ENCODE assay signal across 8 cellular contexts in genomic region chr5:31530541-31531265, GRCh38. TPM values are rescaled to one million over a fixed set of nuclear protein-coding genes. Genes with fewer than 3 reads are reported as not detected.
DNase-seq lines count a peak whose midpoint lies in the region; ATAC-seq, FAIRE-seq and TF ChIP-seq lines count a peak whose summit lies in the region.

No MANE protein-coding gene starts in this region.

- no peak for TF ChIP-seq POLR2A in upper lobe of left lung (IDR thresholded peaks at IDR 0.05)

- peaks cover 19 to 24% of the 10 kb centered on the region in 2 donors for H3K36me3 ChIP-seq in kidney (ENCODE audit: control insufficient read depth in 1 of 2, insufficient read depth in 2 of 2, low read length in 2 of 2)
- peaks cover 9 to 53% (median 26%) of the 10 kb centered on the region in 4 donors for H3K36me3 ChIP-seq in upper lobe of left lung

- H3K4me1 Mint-ChIP-seq in activated naive CD4-positive, alpha-beta T cell treated with anti-CD3 and anti-CD28 coated beads, Interleukin-2, amount 10 ng/mL, durations not matched to agents 7 days and 5 days, result peaks cover 45% of the 10 kb centered on the region
- H3K4me1 Mint-ChIP-seq in activated CD8-positive, alpha-beta T cell treated with anti-CD3 and anti-CD28 coated beads for 36 hours (ENCODE audit: low read depth), result peaks cover 37% of the 10 kb centered on the region

- no peak overlapping the region for H3K27ac ChIP-seq in kidney (ENCODE audit: low read depth in 2 of 2, low read length in 2 of 2)
- no peak overlapping the region for H3K27ac ChIP-seq in upper lobe of left lung

- H3K27me3 Mint-ChIP-seq in activated naive CD4-positive, alpha-beta T cell treated with anti-CD3 and anti-CD28 coated beads, Interleukin-2, amount 10 ng/mL, durations not matched to agents 7 days and 5 days, result no peaks in the 10 kb centered on the region
- no peaks in the 10 kb centered on the region for H3K27me3 Mint-ChIP-seq in activated CD8-positive, alpha-beta T cell treated with anti-CD3 and anti-CD28 coated beads for 36 hours

- H3K9me3 ChIP-seq in kidney (ENCODE audit: control insufficient read depth in 1 of 2, low read length in 2 of 2) (no peaks in the 10 kb centered on the region), upper lobe of left lung (no peaks in the 10 kb centered on the region)

- CTCF ChIA-PET in activated naive CD4-positive, alpha-beta T cell treated with anti-CD3 and anti-CD28 coated beads, Interleukin-2, amount 10 ng/mL, durations not matched to agents 7 days and 5 days (lab: Charles Lee), result no interaction called here
- CTCF ChIA-PET in activated CD8-positive, alpha-beta T cell treated with anti-CD3 and anti-CD28 coated beads for 36 hours (lab: Charles Lee), result interaction anchor here (1.2 kb wide), 1 partner anchor 8 kb away, joined by 3 read pairs; no protein-coding TSS in a partner anchor

- peak overlapping the region; percentile 91 to 99 for H3K4me3 ChIP-seq in kidney (ENCODE audit: low read length in 2 of 2)
- H3K4me3 ChIP-seq in upper lobe of left lung, result peak overlapping the region in 3 of 4 donors; percentile 53 to 84 (median 67)

- TF ChIP-seq CTCF in activated CD8-positive, alpha-beta T cell treated with anti-CD3 and anti-CD28 coated beads for 36 hours (IDR thresholded peaks at IDR 0.05), result no peak
- TF ChIP-seq CTCF in kidney (IDR thresholded peaks at IDR 0.05; ENCODE audit: borderline replicate concordance, extremely low read depth, insufficient read depth) (no peak), upper lobe of left lung (IDR thresholded peaks at IDR 0.05) (no peak)

- no peak for TF ChIP-seq EP300 in upper lobe of left lung (IDR thresholded peaks at IDR 0.05)

- H3K4me3 Mint-ChIP-seq in activated naive CD4-positive, alpha-beta T cell treated with anti-CD3 and anti-CD28 coated beads, Interleukin-2, amount 10 ng/mL, durations not matched to agents 7 days and 5 days, result peak overlapping the region; percentile 96
- peak overlapping the region; percentile 86 for H3K4me3 Mint-ChIP-seq in activated CD8-positive, alpha-beta T cell treated with anti-CD3 and anti-CD28 coated beads for 36 hours

- H3K4me1 ChIP-seq in kidney (ENCODE audit: control insufficient read depth in 1 of 2, insufficient read depth in 1 of 2, low read depth in 1 of 2, low read length in 2 of 2), result peaks cover 7 to 18% of the 10 kb centered on the region in 2 donors
- peaks cover 19 to 34% (median 24%) of the 10 kb centered on the region in 4 donors for H3K4me1 ChIP-seq in upper lobe of left lung

- no peak for DNase-seq in activated naive CD4-positive, alpha-beta T cell treated with anti-CD3 and anti-CD28 coated beads, Interleukin-2, amount 10 ng/mL, durations not matched to agents 7 days and 5 days
- DNase-seq in activated naive CD4-positive, alpha-beta T cell treated with Interleukin-2 at 50 U/mL for 16 hours, result no peak
- no peak for DNase-seq in activated CD8-positive, alpha-beta T cell treated with anti-CD3 and anti-CD28 coated beads for 36 hours
- no peak for DNase-seq in kidney
- no peak for DNase-seq in upper lobe of left lung
- no peak for DNase-seq in SW 1271 (lab: John Stamatoyannopoulos, UW)
- no peak for DNase-seq in NCI-H187 treated with DMSO at 0.1 percent for 48 hours (lab: John Stamatoyannopoulos, UW)

- FAIRE-seq in kidney (lab: Jason Lieb, UNC), result no peak

- H3K36me3 Mint-ChIP-seq in activated naive CD4-positive, alpha-beta T cell treated with anti-CD3 and anti-CD28 coated beads, Interleukin-2, amount 10 ng/mL, durations not matched to agents 7 days and 5 days, result peaks cover 47% of the 10 kb centered on the region
- H3K36me3 Mint-ChIP-seq in activated CD8-positive, alpha-beta T cell treated with anti-CD3 and anti-CD28 coated beads for 36 hours (ENCODE audit: low read depth), result peaks cover 55% of the 10 kb centered on the region

- WGBS in upper lobe of left lung, 2 donors, result 81% methylated on average over 9 of the region's 9 CpGs

- no peaks in the 10 kb centered on the region for H3K9me3 Mint-ChIP-seq in activated naive CD4-positive, alpha-beta T cell treated with anti-CD3 and anti-CD28 coated beads, Interleukin-2, amount 10 ng/mL, durations not matched to agents 7 days and 5 days
- no peaks in the 10 kb centered on the region for H3K9me3 Mint-ChIP-seq in activated CD8-positive, alpha-beta T cell treated with anti-CD3 and anti-CD28 coated beads for 36 hours

- intact Hi-C loops in activated CD8-positive, alpha-beta T cell treated with anti-CD3 and anti-CD28 coated beads for 36 hours (cut with micrococcal nuclease), result no loop called here
- intact Hi-C loops in kidney (cut with DNase I), result no loop called here

- no peak overlapping the region for H3K27ac Mint-ChIP-seq in activated naive CD4-positive, alpha-beta T cell treated with anti-CD3 and anti-CD28 coated beads, Interleukin-2, amount 10 ng/mL, durations not matched to agents 7 days and 5 days
- H3K27ac Mint-ChIP-seq in activated CD8-positive, alpha-beta T cell treated with anti-CD3 and anti-CD28 coated beads for 36 hours, result peak overlapping the region; percentile 86

- peak overlapping the region in 1 of 2 donors; percentile 68 for H3K9ac ChIP-seq in kidney (ENCODE audit: low read length in 2 of 2)

- no peaks in the 10 kb centered on the region for H3K27me3 ChIP-seq in upper lobe of left lung

- POLR2A ChIA-PET in activated CD8-positive, alpha-beta T cell treated with anti-CD3 and anti-CD28 coated beads for 36 hours (lab: Charles Lee), result interaction anchor here (1.0 to 1.7 kb wide), 2 partner anchors 10 to 24 kb away, joined by 4 read pairs; no protein-coding TSS in a partner anchor

- ATAC-seq in activated CD8-positive, alpha-beta T cell treated with anti-CD3 and anti-CD28 coated beads for 36 hours, result no peak
- ATAC-seq in upper lobe of left lung (ENCODE audit: low FRiP score in 2 of 2), result no peak
- no peak for ATAC-seq in HG02763 (IDR thresholded peaks at IDR 0.05; ENCODE audit: unreplicated experiment)

RNA-seq across cellular contexts. Expression of gene DROSHA, which starts 1.2 kb away (rescaled TPM):
- 10 to 100 TPM; 57.8 to 61.0 TPM for total RNA-seq in activated CD8-positive, alpha-beta T cell treated with anti-CD3 and anti-CD28 coated beads for 36 hours
- total RNA-seq in kidney (51.6 TPM), upper lobe of left lung (10 to 100 TPM; 26.7 to 68.3 (median 50.9) TPM)
- polyA plus RNA-seq in kidney (ENCODE audit: insufficient read depth, low read depth, low replicate concordance), result 39.9 TPM

RNA-seq across cellular contexts. Expression of gene C5orf22, which starts 1.4 kb away (rescaled TPM):
- 10 to 100 TPM; 19.2 to 23.7 TPM for total RNA-seq in activated CD8-positive, alpha-beta T cell treated with anti-CD3 and anti-CD28 coated beads for 36 hours
- total RNA-seq in kidney (22.5 TPM), upper lobe of left lung (10 to 100 TPM; 13.3 to 21.9 (median 17.9) TPM)
- 8.2 TPM for polyA plus RNA-seq in kidney (ENCODE audit: insufficient read depth, low read depth, low replicate concordance)
